Comparison of ENCODE assay signal across 11 cellular contexts in genomic region chr11:119432484-119433368, GRCh38. TPM values are rescaled to one million over a fixed set of nuclear protein-coding genes. Genes with fewer than 3 reads are reported as not detected.
A peak's percentile ranks its signal among the peaks of the same experiment; 100 is the strongest.
DNase-seq lines count a peak whose midpoint lies in the region; ATAC-seq and TF ChIP-seq lines count a peak whose summit lies in the region.
"Had no signal": no experiment of that assay in that cellular context is flagged by ENCODE, and none has a peak within 500 bp of the region (broad histone marks: within the 10 kb centered on the region; RNA-seq: fewer than 3 reads in every experiment).

No MANE protein-coding gene starts in this region.

- no peaks in the 10 kb centered on the region for H3K27me3 ChIP-seq in ACC112 (ENCODE audit: insufficient read depth, low read length)

- no peak overlapping the region for H3K4me3 Mint-ChIP-seq in activated T-helper 2 cell treated with anti-CD3 and anti-CD28 coated beads, Interferon-gamma antibody, Interleukin-2, Interleukin-4, amounts not matched to agents 10 μg/mL and 5 μg/mL and 100 μg/mL, durations not matched to agents 14 hours and 24 hours and 36 hours (ENCODE audit: low read depth)
- H3K4me3 Mint-ChIP-seq: activated CD8-positive, alpha-beta T cell treated with anti-CD3 and anti-CD28 coated beads, Interleukin-2, amount 10 ng/mL, durations not matched to agents 7 days and 5 days; CD8-positive, alpha-beta T cell had no signal

- no peaks in the 10 kb centered on the region for H3K9me3 ChIP-seq in mucosa of descending colon

- no peak overlapping the region for H3K27ac Mint-ChIP-seq in activated T-helper 2 cell treated with anti-CD3 and anti-CD28 coated beads, Interferon-gamma antibody, Interleukin-2, Interleukin-4, amounts not matched to agents 10 μg/mL and 5 μg/mL and 100 μg/mL, durations not matched to agents 14 hours and 24 hours and 36 hours
- H3K27ac Mint-ChIP-seq: activated CD8-positive, alpha-beta T cell treated with anti-CD3 and anti-CD28 coated beads, Interleukin-2, amount 10 ng/mL, durations not matched to agents 7 days and 5 days; CD8-positive, alpha-beta T cell had no signal

- no peaks in the 10 kb centered on the region for H3K27me3 Mint-ChIP-seq in activated T-helper 2 cell treated with anti-CD3 and anti-CD28 coated beads, Interferon-gamma antibody, Interleukin-2, Interleukin-4, amounts not matched to agents 10 μg/mL and 5 μg/mL and 100 μg/mL, durations not matched to agents 14 hours and 24 hours and 36 hours (ENCODE audit: low read depth)

- no peak for TF ChIP-seq CTCF in mucosa of descending colon (IDR thresholded peaks at IDR 0.05)

- H3K27ac ChIP-seq in ACC112 (ENCODE audit: low read depth, low read length) (peak overlapping the region; percentile 73), cingulate gyrus (ENCODE audit: low read depth, low read length) (peak overlapping the region; percentile 24)

- DNase-seq in M059J (ENCODE audit: low read depth) (peak; percentile 92), mucosa of descending colon (no peak), activated gamma-delta T cell (lab: John Stamatoyannopoulos, UW) (no peak), T-helper 1 cell (no peak), GM19238 (ENCODE audit: insufficient read length, low spot score) (no peak)
- no peak for DNase-seq in activated T-helper 2 cell treated with anti-CD3 and anti-CD28 coated beads, Interferon-gamma antibody, Interleukin-2, Interleukin-4, amounts not matched to agents 10 μg/mL and 5 μg/mL and 100 μg/mL, durations not matched to agents 14 hours and 24 hours and 36 hours (ENCODE audit: low spot score)
- DNase-seq: activated CD8-positive, alpha-beta T cell treated with anti-CD3 and anti-CD28 coated beads, Interleukin-2, amount 10 ng/mL, durations not matched to agents 7 days and 5 days; CD8-positive, alpha-beta T cell; NCI-H2107 had no signal

- intact Hi-C loops in mucosa of descending colon (cut with DNase I, micrococcal nuclease): no loop called here
- intact Hi-C loops in activated T-helper 2 cell treated with anti-CD3 and anti-CD28 coated beads, Interferon-gamma antibody, Interleukin-2, Interleukin-4, amounts not matched to agents 10 μg/mL and 5 μg/mL and 100 μg/mL, durations not matched to agents 14 hours and 24 hours and 36 hours (cut with micrococcal nuclease): no loop called here

- peaks cover 17% of the 10 kb centered on the region for H3K4me1 Mint-ChIP-seq in activated T-helper 2 cell treated with anti-CD3 and anti-CD28 coated beads, Interferon-gamma antibody, Interleukin-2, Interleukin-4, amounts not matched to agents 10 μg/mL and 5 μg/mL and 100 μg/mL, durations not matched to agents 14 hours and 24 hours and 36 hours (ENCODE audit: low read depth)

- peak overlapping the region; percentile 46 for H2AFZ ChIP-seq in ACC112 (ENCODE audit: low read length, unreplicated experiment)

- peaks cover 4% of the 10 kb centered on the region for H3K9me3 Mint-ChIP-seq in activated T-helper 2 cell treated with anti-CD3 and anti-CD28 coated beads, Interferon-gamma antibody, Interleukin-2, Interleukin-4, amounts not matched to agents 10 μg/mL and 5 μg/mL and 100 μg/mL, durations not matched to agents 14 hours and 24 hours and 36 hours

- ATAC-seq in mucosa of descending colon: peak; percentile 23
- ATAC-seq: activated CD8-positive, alpha-beta T cell treated with anti-CD3 and anti-CD28 coated beads, Interleukin-2, amount 10 ng/mL, durations not matched to agents 7 days and 5 days; CD8-positive, alpha-beta T cell had no signal

- H3K36me3 ChIP-seq in ACC112 (ENCODE audit: insufficient read depth, low read length) (no peaks in the 10 kb centered on the region), mucosa of descending colon (ENCODE audit: low read depth) (no peaks in the 10 kb centered on the region)

- H3K4me3 ChIP-seq in ACC112 (ENCODE audit: low read depth, low read length) (peak overlapping the region; percentile 62), mucosa of descending colon (no peak overlapping the region)

- H3K36me3 Mint-ChIP-seq in activated T-helper 2 cell treated with anti-CD3 and anti-CD28 coated beads, Interferon-gamma antibody, Interleukin-2, Interleukin-4, amounts not matched to agents 10 μg/mL and 5 μg/mL and 100 μg/mL, durations not matched to agents 14 hours and 24 hours and 36 hours (ENCODE audit: low read depth): no peaks in the 10 kb centered on the region
- H3K36me3 Mint-ChIP-seq: CD8-positive, alpha-beta T cell had no signal

- H3K79me2 ChIP-seq in ACC112 (ENCODE audit: control insufficient read depth, insufficient read depth, low read length, unreplicated experiment): no peaks in the 10 kb centered on the region

- peaks cover 31% of the 10 kb centered on the region for H3K4me1 ChIP-seq in ACC112 (ENCODE audit: control insufficient read depth, insufficient read depth, low read length, unreplicated experiment)
- H3K4me1 ChIP-seq in mucosa of descending colon (ENCODE audit: low read depth): no peaks in the 10 kb centered on the region

RNA-seq across cellular contexts. Expression of gene THY1, which starts 9.8 kb away (rescaled TPM):
- 1,171 and 1,190 TPM in 2 replicates for total RNA-seq in M059J (2014; rRNA removed; shearing (Covaris generic))
- total RNA-seq in mucosa of descending colon: 10 to 100 TPM in 2 of 3 donors, 1 to 10 TPM in 1; 2.8 to 32.5 (median 28.3) TPM
- total RNA-seq in activated T-helper 2 cell treated with anti-CD3 and anti-CD28 coated beads, Interferon-gamma antibody, Interleukin-2, Interleukin-4, amounts not matched to agents 10 μg/mL and 5 μg/mL and 100 μg/mL, durations not matched to agents 14 hours and 24 hours and 36 hours: 35.2 and 37.3 TPM in 2 replicates
- total RNA-seq: activated CD8-positive, alpha-beta T cell treated with anti-CD3 and anti-CD28 coated beads, Interleukin-2, amount 10 ng/mL, durations not matched to agents 7 days and 5 days; CD8-positive, alpha-beta T cell had no signal

RNA-seq across cellular contexts. Expression of gene USP2, which starts 51.2 kb away (rescaled TPM):
- total RNA-seq in M059J (2014; rRNA removed; shearing (Covaris generic)): 0.67 and 0.81 TPM in 2 replicates
- 10 to 100 TPM; 16.9 to 84.3 (median 26.7) TPM for total RNA-seq in mucosa of descending colon
- total RNA-seq in activated T-helper 2 cell treated with anti-CD3 and anti-CD28 coated beads, Interferon-gamma antibody, Interleukin-2, Interleukin-4, amounts not matched to agents 10 μg/mL and 5 μg/mL and 100 μg/mL, durations not matched to agents 14 hours and 24 hours and 36 hours: 1.0 and 1.1 TPM in 2 replicates

Comparison
In these comparisons a context has a peak if more than half of its experiments do, and no peak if none do; other contexts are left out.
1. RNA of gene THY1, which starts 9.8 kb away (total RNA-seq): 1,171 to 1,190 TPM in M059J; 35.2 to 37.3 TPM in activated T-helper 2 cell treated with anti-CD3 and anti-CD28 coated beads, Interferon-gamma antibody, Interleukin-2, Interleukin-4, amounts not matched to agents 10 μg/mL and 5 μg/mL and 100 μg/mL, durations not matched to agents 14 hours and 24 hours and 36 hours and 2.8 to 32.5 TPM in mucosa of descending colon; every median in the first group is over 10 times any median in the second.